34 cellular contexts compared by ENCODE assay signal in genomic region chr10:123526356-123527079, GRCh38.
DNase-seq lines count a peak whose midpoint lies in the region; ATAC-seq, FAIRE-seq and TF ChIP-seq lines count a peak whose summit lies in the region.
"Had no signal": no experiment of that assay in that cellular context is flagged by ENCODE, and none has a peak within 500 bp of the region (broad histone marks: within the 10 kb centered on the region; RNA-seq: fewer than 3 reads in every experiment).

No MANE protein-coding gene starts in this region.

- H3K4ac ChIP-seq in H1 (replicated peaks; ENCODE audit: insufficient read length, low read depth, low read length) = no peak overlapping the region

- no peak overlapping the region for H3K4me3 ChIP-seq in HCT116 (replicated peaks in 1 of 2; ENCODE audit: low read depth in 1 of 2, low read length in 2 of 2)
- no peak overlapping the region for H3K4me3 ChIP-seq in H1 (ENCODE audit: extremely low read depth in 1 of 4, insufficient read depth in 2 of 4, low read depth in 3 of 4, low read length in 4 of 4)
- no peak overlapping the region for H3K4me3 ChIP-seq in psoas muscle
- H3K4me3 ChIP-seq: PC-9, smooth muscle cell, thoracic aorta had no signal

- H3K23ac ChIP-seq in H1 (ENCODE audit: insufficient read length) = no peak overlapping the region

- POLR2A ChIA-PET in HCT116 (lab: Charles Lee) (no interaction called here), H1 (lab: Charles Lee; ENCODE audit: partially characterized antibody) (interaction anchor here (1.3 kb wide), 1 partner anchor 14 kb away, joined by 3 read pairs; no protein-coding TSS in a partner anchor)

- TF ChIP-seq POLR2A in HCT116 (IDR thresholded peaks at IDR 0.05; ENCODE audit: borderline replicate concordance, extremely low read depth, insufficient read depth, insufficient read length) = no peak
- no peak for TF ChIP-seq POLR2A in H1 (IDR thresholded peaks at IDR 0.05; ENCODE audit: control extremely low read depth in 1 of 2, low read depth in 2 of 2, low read length in 2 of 2)

- no peaks in the 10 kb centered on the region for H3K79me1 ChIP-seq in H1 (ENCODE audit: low read depth, low read length)

- no peaks in the 10 kb centered on the region for H3K79me2 ChIP-seq in HCT116 (ENCODE audit: insufficient read depth, low read length)
- no peaks in the 10 kb centered on the region for H3K79me2 ChIP-seq in H1 (ENCODE audit: control insufficient read depth in 1 of 2, insufficient read depth in 2 of 2, low read length in 2 of 2)

- TF ChIP-seq EP300 in H1 (IDR thresholded peaks at IDR 0.05; ENCODE audit: borderline replicate concordance in 1 of 2, low read depth in 2 of 2, low read length in 2 of 2) = no peak

- H3K4me3 Mint-ChIP-seq in type B pancreatic cell = no peak overlapping the region
- H3K4me3 Mint-ChIP-seq: activated naive CD8-positive, alpha-beta T cell treated with anti-CD3 and anti-CD28 coated beads, Interleukin-2, amount 10 ng/mL, durations not matched to agents 7 days and 5 days; neural crest cell; stimulated activated naive CD8-positive, alpha-beta T cell treated with anti-CD3 and anti-CD28 coated beads, Interleukin-15, amount 100 ng/mL, for 72 hours had no signal

- H2BK120ac ChIP-seq in H1 (replicated peaks; ENCODE audit: low read depth, low read length) = no peak overlapping the region

- no peaks in the 10 kb centered on the region for H3K4me1 Mint-ChIP-seq in type B pancreatic cell (ENCODE audit: unreplicated experiment)
- H3K4me1 Mint-ChIP-seq: activated naive CD8-positive, alpha-beta T cell treated with anti-CD3 and anti-CD28 coated beads, Interleukin-2, amount 10 ng/mL, durations not matched to agents 7 days and 5 days; stimulated activated naive CD8-positive, alpha-beta T cell treated with anti-CD3 and anti-CD28 coated beads, Interleukin-15, amount 100 ng/mL, for 72 hours had no signal

- no peak for ATAC-seq in HCT116
- ATAC-seq in psoas muscle = no peak
- ATAC-seq in HG02884 (IDR thresholded peaks at IDR 0.05; ENCODE audit: unreplicated experiment) = no peak
- ATAC-seq: left lobe of liver; right cardiac atrium; SK-N-SH treated with all-trans-retinoic acid at 6 μM for 48 hours; stimulated activated naive CD8-positive, alpha-beta T cell treated with anti-CD3 and anti-CD28 coated beads, Interleukin-15, amount 100 ng/mL, for 72 hours had no signal

- no peak overlapping the region for H2BK12ac ChIP-seq in H1 (ENCODE audit: low read depth, low read length)

- H2AFZ ChIP-seq in HCT116 (ENCODE audit: low read depth, low read length, poor library complexity, severe bottlenecking) = no peak overlapping the region
- no peak overlapping the region for H2AFZ ChIP-seq in H1 (ENCODE audit: low read length)
- H2AFZ ChIP-seq: PC-9 had no signal

- intact Hi-C loops in HCT116 (cut with micrococcal nuclease) = no loop called here
- intact Hi-C loops in psoas muscle (cut with DNase I) = no loop called here

- H3K27ac ChIP-seq in HCT116 (ENCODE audit: low read depth, low read length) (no peak overlapping the region), H1 (ENCODE audit: low read depth, low read length) (no peak overlapping the region), psoas muscle (no peak overlapping the region)
- H3K27ac ChIP-seq: C4-2B, PC-9, thoracic aorta, VCaP had no signal

- BruUV-seq in HCT116 (replicated peaks; lab: Mats Ljungman, UMichigan) = no TSS peak

- no peak overlapping the region for H2BK15ac ChIP-seq in H1 (ENCODE audit: low read length)

- no peaks in the 10 kb centered on the region for H3K9me3 ChIP-seq in HCT116 (ENCODE audit: control insufficient read depth in 1 of 2, insufficient read depth in 1 of 2, low read depth in 1 of 2, low read length in 2 of 2)
- no peaks in the 10 kb centered on the region for H3K9me3 ChIP-seq in H1 (ENCODE audit: insufficient read depth in 2 of 2, low read depth in 1 of 2, low read length in 1 of 2)
- H3K9me3 ChIP-seq in psoas muscle = no peaks in the 10 kb centered on the region
- H3K9me3 ChIP-seq: thoracic aorta had no signal

- no peak overlapping the region for H2BK5ac ChIP-seq in H1 (ENCODE audit: low read depth, low read length)

- H4K20me1 ChIP-seq in HCT116 (ENCODE audit: insufficient read depth) (no peaks in the 10 kb centered on the region), H1 (replicated peaks in 1 of 2; ENCODE audit: control insufficient read depth in 1 of 2, insufficient read depth in 2 of 2, low read length in 2 of 2) (no peaks in the 10 kb centered on the region)

- H3K14ac ChIP-seq in H1 (ENCODE audit: insufficient read length) = no peak overlapping the region

- 0 out of 2 replicates have a peak overlapping the region, but pooled peaks have one; percentile 38 for H4K8ac ChIP-seq in H1 (ENCODE audit: extremely low read depth, insufficient read depth, low read length)

- no peak overlapping the region for H2AK5ac ChIP-seq in H1 (ENCODE audit: low read depth, low read length)

- H3K27me3 ChIP-seq in HCT116 (ENCODE audit: insufficient read depth, low read length) (0 out of 2 replicates have a peak, but pooled peaks cover 6% of the 10 kb centered on the region), H1 (replicated peaks in 1 of 4; ENCODE audit: control insufficient read depth in 3 of 4, extremely low read depth in 1 of 4, insufficient read depth in 3 of 4, low read length in 3 of 4) (no peaks in the 10 kb centered on the region; a peak in 1 of 7 replicates), psoas muscle (ENCODE audit: insufficient read depth in 3 of 3, low read length in 2 of 3) (peaks cover 0 to 9% (median 2%) of the 10 kb centered on the region in 3 donors)

- no peaks in the 10 kb centered on the region for H3K23me2 ChIP-seq in H1 (ENCODE audit: low read depth, low read length)

- H3K4me1 ChIP-seq in HCT116 (ENCODE audit: control insufficient read depth in 1 of 2, insufficient read depth in 2 of 2, low read length in 2 of 2) (no peaks in the 10 kb centered on the region), H1 (replicated peaks in 1 of 4; ENCODE audit: control insufficient read depth in 3 of 4, insufficient read depth in 4 of 4, low read length in 3 of 4) (0 out of 7 replicates have a peak, but pooled peaks cover 0 to 2% (median 0%) of the 10 kb centered on the region in 4 experiments), psoas muscle (no peaks in the 10 kb centered on the region)

- H4K91ac ChIP-seq in H1 (replicated peaks; ENCODE audit: insufficient read length, low read length) = no peak overlapping the region

- no peaks in the 10 kb centered on the region for H3K36me3 ChIP-seq in HCT116 (ENCODE audit: control insufficient read depth in 1 of 2, insufficient read depth in 2 of 2, low read length in 2 of 2)
- H3K36me3 ChIP-seq in H1 (ENCODE audit: control insufficient read depth in 2 of 4, insufficient read depth in 4 of 4, low read length in 3 of 4) = no peaks in the 10 kb centered on the region
- no peaks in the 10 kb centered on the region for H3K36me3 ChIP-seq in psoas muscle (ENCODE audit: insufficient read depth in 1 of 2, low read depth in 1 of 2)
- H3K36me3 ChIP-seq: thoracic aorta had no signal

- WGBS in H1 (ENCODE audit: extremely low coverage in 1 of 2, insufficient coverage in 1 of 2, insufficient read length in 1 of 2, insufficient replicate concordance in 2 of 2, low coverage in 1 of 2, low lambda C conversion rate in 2 of 2, missing lambda C conversion rate in 1 of 2), 2 experiments = 81% methylated on average over 7 of the region's 7 CpGs; no CpG with 5 or more reads in 1 of the 2 experiments
- WGBS in psoas muscle, 3 donors = 73 to 75% (median 73%) methylated on average over 7 of the region's 7 CpGs

- no peak overlapping the region for H3K18ac ChIP-seq in H1 (ENCODE audit: extremely low read depth, low read length)

- no peak for TF ChIP-seq RAD21 in HCT116 (IDR thresholded peaks at IDR 0.05; ENCODE audit: low read depth)
- TF ChIP-seq RAD21 in H1 (IDR thresholded peaks at IDR 0.05 in 1 of 2, conservative IDR thresholded peaks at IDR 0.05 in 1 of 2; ENCODE audit: low read depth in 2 of 2, low read length in 2 of 2) = no peak

- TF ChIP-seq CTCF in HCT116 (IDR thresholded peaks at IDR 0.05 in 2 of 3, conservative IDR thresholded peaks at IDR 0.05 in 1 of 3; ENCODE audit: borderline replicate concordance in 1 of 3, insufficient read depth in 1 of 3, low read depth in 2 of 3, low read length in 2 of 3) (no peak), H1 (IDR thresholded peaks at IDR 0.05; ENCODE audit: control extremely low read depth in 1 of 3, insufficient read depth in 1 of 3, low read depth in 1 of 3, low read length in 3 of 3) (no peak), type B pancreatic cell (conservative IDR thresholded peaks at IDR 0.05) (no peak), psoas muscle (IDR thresholded peaks at IDR 0.05) (no peak)

- CTCF ChIA-PET in HCT116 (lab: Charles Lee) (no interaction called here), H1 (lab: Charles Lee; ENCODE audit: partially characterized antibody) (interaction anchor here (0.8 to 1.3 kb wide), 5 partner anchors 12 to 772 kb away, joined by 3 to 4 read pairs (median 3); no protein-coding TSS in a partner anchor)

- H3K36me3 Mint-ChIP-seq in type B pancreatic cell = no peaks in the 10 kb centered on the region
- H3K36me3 Mint-ChIP-seq: activated naive CD8-positive, alpha-beta T cell treated with anti-CD3 and anti-CD28 coated beads, Interleukin-2, amount 10 ng/mL, durations not matched to agents 7 days and 5 days had no signal

- H3K4me2 ChIP-seq in HCT116 (ENCODE audit: low read length) (no peak overlapping the region), H1 (ENCODE audit: insufficient read depth in 1 of 2, low read depth in 2 of 2, low read length in 2 of 2) (no peak overlapping the region)
- H3K4me2 ChIP-seq: PC-9, smooth muscle cell had no signal

- H3K9me3 Mint-ChIP-seq in type B pancreatic cell = no peaks in the 10 kb centered on the region
- H3K9me3 Mint-ChIP-seq: activated naive CD8-positive, alpha-beta T cell treated with anti-CD3 and anti-CD28 coated beads, Interleukin-2, amount 10 ng/mL, durations not matched to agents 7 days and 5 days; stimulated activated naive CD8-positive, alpha-beta T cell treated with anti-CD3 and anti-CD28 coated beads, Interleukin-15, amount 100 ng/mL, for 72 hours had no signal

- H3K27ac Mint-ChIP-seq in type B pancreatic cell = no peak overlapping the region
- H3K27ac Mint-ChIP-seq: activated naive CD8-positive, alpha-beta T cell treated with anti-CD3 and anti-CD28 coated beads, Interleukin-2, amount 10 ng/mL, durations not matched to agents 7 days and 5 days; stimulated activated naive CD8-positive, alpha-beta T cell treated with anti-CD3 and anti-CD28 coated beads, Interleukin-15, amount 100 ng/mL, for 72 hours had no signal

- no peak for DNase-seq in HCT116 (ENCODE audit: low read depth, low spot score)
- DNase-seq in NOMO-1 (lab: John Stamatoyannopoulos, UW; ENCODE audit: unreplicated experiment in 2 of 2) = peak; percentile 75 to 80
- DNase-seq in H1 (ENCODE audit: low read depth in 1 of 2, low spot score in 2 of 2) = no peak
- DNase-seq in type B pancreatic cell (ENCODE audit: extremely low spot score, unreplicated experiment) = peak; percentile 45
- no peak for DNase-seq in psoas muscle
- no peak for DNase-seq in stimulated activated naive CD4-positive, alpha-beta T cell (lab: John Stamatoyannopoulos, UW)
- DNase-seq: activated CD4-positive, alpha-beta T cell treated with anti-CD3 and anti-CD28 coated beads for 4 hours; activated gamma-delta T cell treated with Interleukin-2 at 50 U/mL for 16 hours; activated naive CD8-positive, alpha-beta T cell treated with anti-CD3 and anti-CD28 coated beads, Interleukin-2, amount 10 ng/mL, durations not matched to agents 7 days and 5 days; activated T-cell treated with anti-CD3 and anti-CD28 coated beads, Interleukin-2, amount 50 U/mL, for 1 hour; aorta; Calu3; DMS79; HCEC 1CT; hypothalamus; Kasumi-1; mesenchymal stem cell; NCI-H1048; NCI-H1694 treated with DMSO at 0.1 percent for 48 hours; NCI-H82; PC-9; right cardiac atrium; stimulated activated naive CD8-positive, alpha-beta T cell treated with anti-CD3 and anti-CD28 coated beads, Interleukin-15, amount 100 ng/mL, for 72 hours; T-helper 2 cell had no signal

- H3K9ac ChIP-seq in HCT116 (ENCODE audit: low read length) (no peak overlapping the region), H1 (replicated peaks in 1 of 4; ENCODE audit: extremely low read depth in 1 of 4, low read depth in 3 of 4, low read length in 3 of 4) (no peak overlapping the region)

- RAD21 ChIA-PET in HCT116 (lab: Charles Lee; ENCODE audit: low non-redundant PET in 1 of 2, low total read pairs in 2 of 2, uncharacterized antibody in 2 of 2, unreplicated experiment in 2 of 2) = no interaction called here

- no peak overlapping the region for H4K5ac ChIP-seq in H1 (ENCODE audit: insufficient read length, low read depth, low read length)

- no peak overlapping the region for H3K56ac ChIP-seq in H1 (replicated peaks; ENCODE audit: insufficient read length, low read depth, low read length)

- H3K9me2 ChIP-seq in HCT116 (ENCODE audit: insufficient read depth) = no peaks in the 10 kb centered on the region

- no peak overlapping the region for H2BK20ac ChIP-seq in H1 (ENCODE audit: low read length)

- H3K27me3 Mint-ChIP-seq in type B pancreatic cell = peaks cover 53% of the 10 kb centered on the region

- FAIRE-seq in H1 (lab: Jason Lieb, UNC) = no peak
- FAIRE-seq: bronchial epithelial cell, G401.6 had no signal

Comparison
In these comparisons a context has a peak if more than half of its experiments do, and no peak if none do; other contexts are left out.
1. DNase-seq: peak in NOMO-1 (2 of 2) and type B pancreatic cell (single experiment); none in HCT116 (single experiment), H1 (0 of 2), psoas muscle (0 of 2) and stimulated activated naive CD4-positive, alpha-beta T cell (0 of 6).